26 cellular contexts compared by ENCODE assay signal in genomic region chr5:177483042-177483441, GRCh38. TPM values are rescaled to one million over a fixed set of nuclear protein-coding genes. Genes with fewer than 3 reads are reported as not detected.
DNase-seq lines count a peak whose midpoint lies in the region; ATAC-seq and TF ChIP-seq lines count a peak whose summit lies in the region.
"Had no signal": no experiment of that assay in that cellular context is flagged by ENCODE, and none has a peak within 500 bp of the region (broad histone marks: within the 10 kb centered on the region; RNA-seq: fewer than 3 reads in every experiment).

No MANE protein-coding gene starts in this region.

- H3K27ac ChIP-seq in thoracic aorta: peak overlapping the region; percentile 51 to 70
- H3K27ac ChIP-seq: BLaER1, cardiac muscle cell, PC-9 had no signal

- H3K9me3 ChIP-seq in thoracic aorta: no peaks in the 10 kb centered on the region
- H3K9me3 ChIP-seq: BLaER1 had no signal

- H3K27me3 Mint-ChIP-seq in HFFc6 (ENCODE audit: insufficient read depth) (peaks cover 55% of the 10 kb centered on the region), chondrocyte (ENCODE audit: low read depth) (no peaks in the 10 kb centered on the region), nephron (ENCODE audit: low read depth) (no peaks in the 10 kb centered on the region)
- H3K27me3 Mint-ChIP-seq: activated naive CD8-positive, alpha-beta T cell; effector memory CD8-positive, alpha-beta T cell; naive thymus-derived CD4-positive, alpha-beta T cell had no signal

- H3K36me3 Mint-ChIP-seq in HFFc6 (ENCODE audit: low read depth) (peaks cover 56% of the 10 kb centered on the region), chondrocyte (ENCODE audit: low read depth) (peaks cover 45% of the 10 kb centered on the region), nephron (ENCODE audit: low read depth) (peaks cover 50% of the 10 kb centered on the region)
- H3K36me3 Mint-ChIP-seq: activated naive CD8-positive, alpha-beta T cell had no signal

- DNase-seq in HFFc6: no peak
- DNase-seq in chondrocyte (ENCODE audit: low spot score): no peak
- no peak for DNase-seq in thoracic aorta (ENCODE audit: low spot score)
- no peak for DNase-seq in Ammon's horn (ENCODE audit: low spot score)
- no peak for DNase-seq in activated CD8-positive, alpha-beta memory T cell treated with anti-CD3 and anti-CD28 coated beads, Interleukin-2, amount 50 U/mL, for 4 hours
- no peak for DNase-seq in foreskin fibroblast
- DNase-seq: ACHN; activated effector memory CD4-positive, alpha-beta T cell treated with Interleukin-2 at 50 U/mL for 16 hours; activated T-cell treated with anti-CD3 and anti-CD28 coated beads for 4 hours; DMS153; effector memory CD8-positive, alpha-beta T cell; IMR-90; midbrain; naive thymus-derived CD4-positive, alpha-beta T cell; NCI-H1436 treated with DMSO at 0.1 percent for 48 hours; NCI-H226; NCI-H526 treated with DMSO at 0.1 percent for 48 hours; occipital lobe; stimulated activated CD4-positive, alpha-beta T cell treated with anti-CD3 and anti-CD28 coated beads, Interleukin-15, amount 100 ng/mL, for 24 hours; stimulated activated CD4-positive, alpha-beta T cell treated with anti-CD3 and anti-CD28 coated beads, Interleukin-4, amount 100 ng/mL, for 4 hours had no signal

- H3K4me3 Mint-ChIP-seq in HFFc6 (peak overlapping the region; percentile 63; the same call in 1 of the 2 replicates), chondrocyte (ENCODE audit: unreplicated experiment) (no peak overlapping the region), nephron (no peak overlapping the region)
- H3K4me3 Mint-ChIP-seq: activated naive CD8-positive, alpha-beta T cell; effector memory CD8-positive, alpha-beta T cell; naive thymus-derived CD4-positive, alpha-beta T cell had no signal

- no peak for ATAC-seq in thoracic aorta (ENCODE audit: insufficient number of reproducible peaks, low FRiP score, low read depth)
- ATAC-seq: effector memory CD8-positive, alpha-beta T cell; naive thymus-derived CD4-positive, alpha-beta T cell; Right ventricle myocardium inferior had no signal

- H3K4me1 ChIP-seq in thoracic aorta (ENCODE audit: control insufficient read depth in 1 of 2, low read depth in 2 of 2): peaks cover 15 to 94% of the 10 kb centered on the region in 2 donors

- peaks cover 46% of the 10 kb centered on the region for H3K36me3 ChIP-seq in thoracic aorta

- H3K4me3 ChIP-seq in thoracic aorta (no peak overlapping the region), foreskin fibroblast (ENCODE audit: low read depth in 1 of 2, low read length in 2 of 2) (no peak overlapping the region)
- H3K4me3 ChIP-seq: BLaER1, cardiac muscle cell, PC-9 had no signal

- H3K27ac Mint-ChIP-seq in HFFc6 (peak overlapping the region; percentile 75), chondrocyte (ENCODE audit: unreplicated experiment) (peak overlapping the region; percentile 87), nephron (peak overlapping the region in 2 of 3 experiments; percentile 51 to 55)
- H3K27ac Mint-ChIP-seq: activated naive CD8-positive, alpha-beta T cell had no signal

- H3K9me3 Mint-ChIP-seq in HFFc6 (peaks cover 10% of the 10 kb centered on the region), chondrocyte (ENCODE audit: low read depth) (no peaks in the 10 kb centered on the region), nephron (no peaks in the 10 kb centered on the region)
- H3K9me3 Mint-ChIP-seq: effector memory CD8-positive, alpha-beta T cell; naive thymus-derived CD4-positive, alpha-beta T cell had no signal

- H3K4me1 Mint-ChIP-seq in HFFc6 (ENCODE audit: low read depth): peaks cover 72% of the 10 kb centered on the region
- peaks cover 74% of the 10 kb centered on the region for H3K4me1 Mint-ChIP-seq in chondrocyte (ENCODE audit: low read depth)
- H3K4me1 Mint-ChIP-seq in nephron: peaks cover 44% of the 10 kb centered on the region

- H3K27me3 ChIP-seq in thoracic aorta (replicated peaks; ENCODE audit: insufficient read depth): no peaks in the 10 kb centered on the region
- H3K27me3 ChIP-seq: BLaER1, cardiac muscle cell had no signal

- no peak for TF ChIP-seq CTCF in HFFc6 (IDR thresholded peaks at IDR 0.05)
- TF ChIP-seq CTCF in chondrocyte (IDR thresholded peaks at IDR 0.05): no peak
- no peak for TF ChIP-seq CTCF in nephron (IDR thresholded peaks at IDR 0.05; ENCODE audit: unreplicated experiment in 3 of 3)
- TF ChIP-seq CTCF in thoracic aorta (IDR thresholded peaks at IDR 0.05): no peak
- TF ChIP-seq CTCF in foreskin fibroblast (IDR thresholded peaks at IDR 0.05; ENCODE audit: low read depth, low read length): no peak

RNA-seq across cellular contexts. Expression of gene DBN1, which starts 9.6 kb away (rescaled TPM):
- 100 to 1,000 TPM; 346 to 394 (median 358) TPM for total RNA-seq in HFFc6 (2021; fragmentation: NEBNext Ultra II Directional; extraction: Animal tissue kit (Norgen Biotek cat#: 25700))
- 207 to 277 TPM (median 274 TPM) in 3 replicates for total RNA-seq in chondrocyte
- total RNA-seq in thoracic aorta: 100 to 1,000 TPM in 1 of 2 donors, 10 to 100 TPM in 1; 91.2 to 132 TPM

RNA-seq across cellular contexts. Expression of gene PDLIM7, which starts 14.4 kb away (rescaled TPM):
- total RNA-seq in HFFc6 (2021; fragmentation: NEBNext Ultra II Directional; extraction: Animal tissue kit (Norgen Biotek cat#: 25700)): 100 to 1,000 TPM; 339 to 353 (median 343) TPM
- total RNA-seq in chondrocyte: 563 to 633 TPM (median 613 TPM) in 3 replicates
- total RNA-seq in thoracic aorta: 100 to 1,000 TPM; 626 to 891 TPM

RNA-seq across cellular contexts. Expression of gene DOK3, which starts 26.6 kb away (rescaled TPM):
- total RNA-seq in HFFc6 (2021; fragmentation: NEBNext Ultra II Directional; extraction: Animal tissue kit (Norgen Biotek cat#: 25700)): 1 to 10 TPM; 1.1 to 2.6 (median 1.3) TPM
- total RNA-seq in chondrocyte (4.7 to 7.7 TPM (median 7.5 TPM) in 3 replicates), thoracic aorta (10 to 100 TPM; 20.5 to 35.6 TPM)

RNA-seq across cellular contexts. Expression of gene DDX41, which starts 33.7 kb away (rescaled TPM):
- 100 to 1,000 TPM in 3 of 6 experiments, 10 to 100 TPM in 3; 83.8 to 105 (median 98.5) TPM for total RNA-seq in HFFc6 (2021; fragmentation: NEBNext Ultra II Directional; extraction: Animal tissue kit (Norgen Biotek cat#: 25700))
- total RNA-seq in chondrocyte (77.2 to 79.0 TPM (median 78.6 TPM) in 3 replicates), thoracic aorta (100 to 1,000 TPM in 1 of 2 donors, 10 to 100 TPM in 1; 53.7 to 138 TPM)

RNA-seq across cellular contexts. Expression of gene PRR7, which starts 36.4 kb away (rescaled TPM):
- total RNA-seq in HFFc6 (2021; fragmentation: NEBNext Ultra II Directional; extraction: Animal tissue kit (Norgen Biotek cat#: 25700)): 10 to 100 TPM in 4 of 6 experiments, 1 to 10 TPM in 2; 8.9 to 16.9 (median 10.4) TPM
- total RNA-seq in chondrocyte (4.8 to 5.5 TPM (median 5.3 TPM) in 3 replicates), thoracic aorta (10 to 100 TPM in 1 of 2 donors, 1 to 10 TPM in 1; 4.1 to 11.0 TPM)
